Comparison of ENCODE assay signal across 13 cellular contexts in the genomic region with DNA sequence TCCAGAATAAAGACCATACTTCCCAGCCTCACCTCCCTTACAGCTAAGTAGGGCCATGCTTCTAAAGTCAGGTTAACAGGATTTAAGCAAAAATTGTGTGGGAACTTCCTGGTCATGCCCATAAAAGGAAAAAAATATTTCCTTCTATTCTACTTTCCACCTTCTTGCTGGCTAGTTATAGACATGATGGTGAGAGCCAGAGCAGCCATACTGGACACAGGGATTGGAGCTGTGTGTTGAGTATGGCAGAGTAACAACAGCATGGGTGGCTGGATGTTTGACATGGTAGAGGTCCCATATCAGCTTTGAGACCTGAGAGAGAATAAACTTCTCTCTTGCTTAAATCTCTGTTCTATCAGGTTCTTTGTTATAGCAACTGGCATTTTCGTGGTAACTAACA. TPM values are rescaled to one million over a fixed set of nuclear protein-coding genes. Genes with fewer than 3 reads are reported as not detected.
DNase-seq lines count a peak whose midpoint lies in the region; ATAC-seq, FAIRE-seq and TF ChIP-seq lines count a peak whose summit lies in the region.
"Had no signal": no experiment of that assay in that cellular context is flagged by ENCODE, and none has a peak within 500 bp of the region (broad histone marks: within the 10 kb centered on the region; RNA-seq: fewer than 3 reads in every experiment).

No MANE protein-coding gene starts in this region.

- no peak overlapping the region for H3K27ac Mint-ChIP-seq in CD8-positive, alpha-beta memory T cell
- H3K27ac Mint-ChIP-seq: H9; T-helper 1 cell treated with Interleukin-12 subunit alpha and Interleukin-12 subunit beta and Interleukin-4 antibody, amounts not matched to agents 30 μg/mL and 1 μg/mL, for 36 hours had no signal

- peaks cover 4 to 49% of the 10 kb centered on the region in 2 donors for H3K27me3 Mint-ChIP-seq in CD8-positive, alpha-beta memory T cell

- H3K9me3 ChIP-seq in Panc1 (ENCODE audit: control insufficient read depth, insufficient read depth, low read depth, low read length): no peaks in the 10 kb centered on the region
- H3K9me3 ChIP-seq in neuronal stem cell (replicated peaks in 1 of 2; ENCODE audit: control insufficient read depth in 2 of 2, insufficient read depth in 1 of 2, low read depth in 1 of 2, low read length in 2 of 2): peaks cover 0 to 6% of the 10 kb centered on the region in 2 donors
- no peaks in the 10 kb centered on the region for H3K9me3 ChIP-seq in CD8-positive, alpha-beta memory T cell (ENCODE audit: low read length)
- no peaks in the 10 kb centered on the region for H3K9me3 ChIP-seq in kidney (ENCODE audit: control insufficient read depth in 1 of 2, low read length in 2 of 2)
- H3K9me3 ChIP-seq: Caco-2 had no signal

- no CpG with 5 or more reads among the region's 1 CpG for WGBS in neuronal stem cell (ENCODE audit: extremely low coverage in 2 of 2, insufficient read length in 2 of 2, insufficient replicate concordance in 1 of 2), 2 donors

- CTCF ChIA-PET in Panc1 (lab: Charles Lee): interaction anchor here (0.6 kb wide), 1 partner anchor 77 kb away, joined by 3 read pairs; no protein-coding TSS in a partner anchor
- CTCF ChIA-PET in CD8-positive, alpha-beta memory T cell (lab: Charles Lee): interaction anchor here (0.8 to 2.2 kb wide), 4 partner anchors 9 to 541 kb away, joined by 3 to 9 read pairs (median 4); a partner anchor contains a TSS

- no peak overlapping the region for H3K9ac ChIP-seq in neuronal stem cell (ENCODE audit: low read depth, low read length, poor library complexity)
- no peak overlapping the region for H3K9ac ChIP-seq in kidney (ENCODE audit: low read length in 2 of 2)

- H3K4me1 ChIP-seq in Panc1 (ENCODE audit: control insufficient read depth, insufficient read depth, low read length): peaks cover under 1% of the 10 kb centered on the region; the same call in 1 of the 2 replicates
- H3K4me1 ChIP-seq in neuronal stem cell (ENCODE audit: control insufficient read depth in 2 of 2, insufficient read depth in 1 of 2, low read depth in 1 of 2, low read length in 2 of 2): no peaks in the 10 kb centered on the region
- H3K4me1 ChIP-seq in CD8-positive, alpha-beta memory T cell (ENCODE audit: insufficient read depth, low read length): no peaks in the 10 kb centered on the region
- H3K4me1 ChIP-seq in kidney (ENCODE audit: control insufficient read depth in 1 of 2, insufficient read depth in 1 of 2, low read depth in 1 of 2, low read length in 2 of 2): no peaks in the 10 kb centered on the region
- H3K4me1 ChIP-seq: Caco-2 had no signal

- H4K91ac ChIP-seq in neuronal stem cell (ENCODE audit: low read depth, low read length, poor library complexity): no peak overlapping the region

- H2BK15ac ChIP-seq in neuronal stem cell (ENCODE audit: low read length): no peak overlapping the region

- no peak overlapping the region for H2BK5ac ChIP-seq in neuronal stem cell (ENCODE audit: low read length)

- no peaks in the 10 kb centered on the region for H3K36me3 ChIP-seq in Panc1 (ENCODE audit: control insufficient read depth, insufficient read depth, low read length)
- H3K36me3 ChIP-seq in neuronal stem cell (replicated peaks in 1 of 2; ENCODE audit: control insufficient read depth in 2 of 2, insufficient read depth in 2 of 2, low read length in 2 of 2): no peaks in the 10 kb centered on the region
- H3K36me3 ChIP-seq in CD8-positive, alpha-beta memory T cell (ENCODE audit: insufficient read depth, low read length): no peaks in the 10 kb centered on the region
- no peaks in the 10 kb centered on the region for H3K36me3 ChIP-seq in kidney (ENCODE audit: control insufficient read depth in 1 of 2, insufficient read depth in 2 of 2, low read length in 2 of 2)

- BruUV-seq in Panc1 (replicated peaks; lab: Mats Ljungman, UMichigan): no TSS peak

- peak overlapping the region; percentile 0 for H2AFZ ChIP-seq in neuronal stem cell (ENCODE audit: low read length)

- H2BK12ac ChIP-seq in neuronal stem cell (ENCODE audit: low read length): no peak overlapping the region

- no peaks in the 10 kb centered on the region for H3K79me1 ChIP-seq in neuronal stem cell (ENCODE audit: low read depth, low read length)

- no peak overlapping the region for H3K4me2 ChIP-seq in neuronal stem cell (ENCODE audit: insufficient read depth, low read length, poor library complexity, severe bottlenecking)

- no peak overlapping the region for H4K8ac ChIP-seq in neuronal stem cell (ENCODE audit: low read depth, low read length)

- intact Hi-C loops in Panc1 (cut with micrococcal nuclease; ENCODE audit: unreplicated experiment) (no loop called here), kidney (cut with DNase I) (no loop called here)

- H3K27ac ChIP-seq in Panc1 (ENCODE audit: low read length) (peak overlapping the region; percentile 39; the same call in 1 of the 2 replicates), neuronal stem cell (replicated peaks; ENCODE audit: low read length) (no peak overlapping the region), kidney (ENCODE audit: low read depth in 2 of 2, low read length in 2 of 2) (no peak overlapping the region)
- no peak overlapping the region for H3K27ac ChIP-seq in CD8-positive, alpha-beta memory T cell (ENCODE audit: low read depth, low read length)
- H3K27ac ChIP-seq: SK-N-MC had no signal

- H3K27me3 ChIP-seq in Panc1 (ENCODE audit: control insufficient read depth, insufficient read depth, low read length): no peaks in the 10 kb centered on the region
- H3K27me3 ChIP-seq in neuronal stem cell (ENCODE audit: control insufficient read depth in 3 of 3, insufficient read depth in 3 of 3, low read depth in 1 of 3, low read length in 3 of 3): no peaks in the 10 kb centered on the region
- H3K27me3 ChIP-seq in CD8-positive, alpha-beta memory T cell (ENCODE audit: insufficient read depth, low read length, poor library complexity, severe bottlenecking): no peaks in the 10 kb centered on the region

- no peak for DNase-seq in Panc1 (ENCODE audit: low read depth, low spot score)
- no peak for DNase-seq in neuronal stem cell (ENCODE audit: low spot score)
- DNase-seq in NCI-H446 treated with DMSO at 0.1 percent for 48 hours (lab: John Stamatoyannopoulos, UW): no peak
- no peak for DNase-seq in CD8-positive, alpha-beta memory T cell
- no peak for DNase-seq in kidney
- DNase-seq: H9, NCI-H187 treated with DMSO at 0.1 percent for 48 hours, NCI-H774 had no signal

- no peak overlapping the region for H3K4me3 ChIP-seq in Panc1 (ENCODE audit: low read depth in 2 of 2, low read length in 2 of 2)
- H3K4me3 ChIP-seq in neuronal stem cell (ENCODE audit: low read length in 2 of 2): no peak overlapping the region
- no peak overlapping the region for H3K4me3 ChIP-seq in CD8-positive, alpha-beta memory T cell (ENCODE audit: low read length)
- H3K4me3 ChIP-seq in kidney (ENCODE audit: low read length in 2 of 2): no peak overlapping the region
- H3K4me3 ChIP-seq: SK-N-MC had no signal

- no peak overlapping the region for H2BK120ac ChIP-seq in neuronal stem cell (ENCODE audit: low read depth, low read length)

- H3K4ac ChIP-seq in neuronal stem cell (ENCODE audit: low read length): no peak overlapping the region

- no peak overlapping the region for H3K14ac ChIP-seq in neuronal stem cell (ENCODE audit: low read length)

- H3K23ac ChIP-seq in neuronal stem cell (ENCODE audit: low read depth, low read length, poor library complexity): no peak overlapping the region

- peak; percentile 13 for ATAC-seq in GM19023 (IDR thresholded peaks at IDR 0.05; ENCODE audit: unreplicated experiment)
- peak; percentile 9 for ATAC-seq in GM21619 (IDR thresholded peaks at IDR 0.05; ENCODE audit: unreplicated experiment)
- peak; percentile 48 for ATAC-seq in Panc1

- FAIRE-seq in kidney (lab: Jason Lieb, UNC): no peak

- H3K9me3 Mint-ChIP-seq in CD8-positive, alpha-beta memory T cell: no peaks in the 10 kb centered on the region
- H3K9me3 Mint-ChIP-seq: T-helper 1 cell treated with Interleukin-12 subunit alpha and Interleukin-12 subunit beta and Interleukin-4 antibody, amounts not matched to agents 30 μg/mL and 1 μg/mL, for 36 hours had no signal

- H3K4me3 Mint-ChIP-seq in CD8-positive, alpha-beta memory T cell: no peak overlapping the region
- H3K4me3 Mint-ChIP-seq: H9; T-helper 1 cell treated with Interleukin-12 subunit alpha and Interleukin-12 subunit beta and Interleukin-4 antibody, amounts not matched to agents 30 μg/mL and 1 μg/mL, for 36 hours had no signal

- no peaks in the 10 kb centered on the region for H3K4me1 Mint-ChIP-seq in CD8-positive, alpha-beta memory T cell

- H3K36me3 Mint-ChIP-seq in CD8-positive, alpha-beta memory T cell: no peaks in the 10 kb centered on the region

- POLR2A ChIA-PET in Panc1 (lab: Charles Lee): no interaction called here
- POLR2A ChIA-PET in CD8-positive, alpha-beta memory T cell (lab: Charles Lee): interaction anchor here (1.0 kb wide), 1 partner anchor 15 kb away, joined by 3 read pairs; a partner anchor contains a TSS

- H2AK5ac ChIP-seq in neuronal stem cell (ENCODE audit: low read depth, low read length): no peak overlapping the region

- no peak overlapping the region for H3K18ac ChIP-seq in neuronal stem cell (ENCODE audit: low read length)

- TF ChIP-seq CTCF in Panc1 (IDR thresholded peaks at IDR 0.05) (no peak; the same call in 1 of the 2 replicates), kidney (IDR thresholded peaks at IDR 0.05; ENCODE audit: borderline replicate concordance, extremely low read depth, insufficient read depth) (no peak)

- in situ Hi-C loops in Panc1 (cut with HindIII; ENCODE audit: low pct_unique_long_range_greater_than_20kb, low sequenced_read_pairs): no loop called here

RNA-seq across cellular contexts. Expression of a gene that starts 15.1 kb away (rescaled TPM):
- total RNA-seq in Panc1 (2021; ENCODE audit: unreplicated experiment): 13.5 TPM
- polyA plus RNA-seq in Panc1 (2012; ENCODE audit: insufficient read length): 7.3 TPM
- 21.2 TPM for polyA plus RNA-seq in neuronal stem cell (2013, experiment 1 of 2)
- 22.2 TPM for polyA plus RNA-seq in neuronal stem cell (2013, experiment 2 of 2)
- total RNA-seq in CD8-positive, alpha-beta memory T cell: 10 to 100 TPM; 14.2 to 17.1 TPM
- 5.7 TPM for polyA plus RNA-seq in CD8-positive, alpha-beta memory T cell
- 28.6 TPM for total RNA-seq in kidney
- 24.1 TPM for polyA plus RNA-seq in kidney (ENCODE audit: insufficient read depth, low read depth, low replicate concordance)
